Comparison of ENCODE assay signal across 12 cellular contexts in genomic region chr7:151426906-151427704, GRCh38. TPM values are rescaled to one million over a fixed set of nuclear protein-coding genes. Genes with fewer than 3 reads are reported as not detected.
DNase-seq lines count a peak whose midpoint lies in the region; ATAC-seq and TF ChIP-seq lines count a peak whose summit lies in the region.
"Had no signal": no experiment of that assay in that cellular context is flagged by ENCODE, and none has a peak within 500 bp of the region (broad histone marks: within the 10 kb centered on the region; RNA-seq: fewer than 3 reads in every experiment).

No MANE protein-coding gene starts in this region.

- H3K9me3 Mint-ChIP-seq in activated T-cell treated with anti-CD3 and anti-CD28 coated beads, Interleukin-2, amount 50 U/mL, for 24 hours: no peaks in the 10 kb centered on the region
- peaks cover 0 to under 1% of the 10 kb centered on the region in 2 donors for H3K9me3 Mint-ChIP-seq in activated T-cell treated with anti-CD3 and anti-CD28 coated beads, Interleukin-2, amount 50 U/mL, for 72 hours
- H3K9me3 Mint-ChIP-seq in nephron progenitor cell: peaks cover 25% of the 10 kb centered on the region
- no peaks in the 10 kb centered on the region for H3K9me3 Mint-ChIP-seq in CD4-positive, alpha-beta T cell

- TF ChIP-seq CTCF in mammary epithelial cell (conservative IDR thresholded peaks at IDR 0.05 in 1 of 2, IDR thresholded peaks at IDR 0.05 in 1 of 2; ENCODE audit: extremely low read depth in 1 of 2, insufficient read depth in 1 of 2, low read depth in 1 of 2, low read length in 2 of 2) (no peak), nephron progenitor cell (IDR thresholded peaks at IDR 0.05) (no peak), upper lobe of right lung (IDR thresholded peaks at IDR 0.05) (no peak)
- no peak for TF ChIP-seq CTCF in CD4-positive, alpha-beta T cell (IDR thresholded peaks at IDR 0.05)

- ATAC-seq in activated T-cell treated with anti-CD3 and anti-CD28 coated beads, Interleukin-2, amount 50 U/mL, for 72 hours (replicated peaks in 1 of 2): no peak
- no peak for ATAC-seq in upper lobe of right lung
- no peak for ATAC-seq in CD4-positive, alpha-beta T cell (ENCODE audit: poor library complexity)
- no peak for ATAC-seq in HG03432 (IDR thresholded peaks at IDR 0.05; ENCODE audit: unreplicated experiment)
- ATAC-seq: stimulated activated naive CD8-positive, alpha-beta T cell treated with anti-CD3 and anti-CD28 coated beads, Interleukin-15, amount 100 ng/mL, for 72 hours had no signal

- H3K36me3 Mint-ChIP-seq in activated T-cell treated with anti-CD3 and anti-CD28 coated beads, Interleukin-2, amount 50 U/mL, for 24 hours (ENCODE audit: low read depth): no peaks in the 10 kb centered on the region
- peaks cover 0 to 1% of the 10 kb centered on the region in 2 donors for H3K36me3 Mint-ChIP-seq in activated T-cell treated with anti-CD3 and anti-CD28 coated beads, Interleukin-2, amount 50 U/mL, for 72 hours (ENCODE audit: insufficient read depth in 2 of 2)
- peaks cover 12% of the 10 kb centered on the region for H3K36me3 Mint-ChIP-seq in nephron progenitor cell (ENCODE audit: low read depth)
- no peaks in the 10 kb centered on the region for H3K36me3 Mint-ChIP-seq in CD4-positive, alpha-beta T cell (ENCODE audit: low read depth)

- POLR2A ChIA-PET in CD4-positive, alpha-beta T cell (lab: Charles Lee): no interaction called here

- in situ Hi-C loops in mammary epithelial cell (cut with MboI; ENCODE audit: low sequenced_read_pairs in 2 of 2): no loop called here

- no peak overlapping the region for H3K4me3 Mint-ChIP-seq in activated T-cell treated with anti-CD3 and anti-CD28 coated beads, Interleukin-2, amount 50 U/mL, for 24 hours
- H3K4me3 Mint-ChIP-seq in activated T-cell treated with anti-CD3 and anti-CD28 coated beads, Interleukin-2, amount 50 U/mL, for 72 hours: no peak overlapping the region
- no peak overlapping the region for H3K4me3 Mint-ChIP-seq in nephron progenitor cell
- no peak overlapping the region for H3K4me3 Mint-ChIP-seq in CD4-positive, alpha-beta T cell
- H3K4me3 Mint-ChIP-seq: stimulated activated naive CD8-positive, alpha-beta T cell treated with anti-CD3 and anti-CD28 coated beads, Interleukin-15, amount 100 ng/mL, for 72 hours had no signal

- BruUV-seq in mammary epithelial cell (replicated peaks; lab: Mats Ljungman, UMichigan): no TSS peak

- peak; percentile 23 for DNase-seq in activated T-cell treated with anti-CD3 and anti-CD28 coated beads, Interleukin-2, amount 50 U/mL, for 24 hours
- DNase-seq in activated T-cell treated with anti-CD3 and anti-CD28 coated beads, Interleukin-2, amount 50 U/mL, for 72 hours: no peak
- DNase-seq in mammary epithelial cell (no peak), nephron progenitor cell (no peak), upper lobe of right lung (no peak), NCI-H1930 (lab: John Stamatoyannopoulos, UW) (no peak)
- DNase-seq in CD4-positive, alpha-beta T cell: no peak
- DNase-seq: activated naive CD4-positive, alpha-beta T cell treated with anti-CD3 and anti-CD28 coated beads, Interleukin-2, amount 50 U/mL, for 16 hours; NCI-H1105; stimulated activated naive CD8-positive, alpha-beta T cell treated with anti-CD3 and anti-CD28 coated beads, Interleukin-15, amount 100 ng/mL, for 72 hours had no signal

- peak overlapping the region; percentile 48 for H2AFZ ChIP-seq in mammary epithelial cell (ENCODE audit: low read depth, low read length)

- H3K9ac ChIP-seq in mammary epithelial cell (ENCODE audit: insufficient read depth, low read length): no peak overlapping the region

- dilution Hi-C loops in mammary epithelial cell (cut with HindIII; ENCODE audit: low sequenced_read_pairs): no loop called here

- H3K27me3 Mint-ChIP-seq in activated T-cell treated with anti-CD3 and anti-CD28 coated beads, Interleukin-2, amount 50 U/mL, for 24 hours: no peaks in the 10 kb centered on the region
- no peaks in the 10 kb centered on the region for H3K27me3 Mint-ChIP-seq in activated T-cell treated with anti-CD3 and anti-CD28 coated beads, Interleukin-2, amount 50 U/mL, for 72 hours (ENCODE audit: low read depth)
- H3K27me3 Mint-ChIP-seq in nephron progenitor cell (ENCODE audit: low read depth, poor library complexity): peaks cover 17% of the 10 kb centered on the region
- H3K27me3 Mint-ChIP-seq in CD4-positive, alpha-beta T cell: no peaks in the 10 kb centered on the region

- H3K27ac Mint-ChIP-seq in activated T-cell treated with anti-CD3 and anti-CD28 coated beads, Interleukin-2, amount 50 U/mL, for 24 hours: no peak overlapping the region
- no peak overlapping the region for H3K27ac Mint-ChIP-seq in activated T-cell treated with anti-CD3 and anti-CD28 coated beads, Interleukin-2, amount 50 U/mL, for 72 hours
- peak overlapping the region; percentile 100 for H3K27ac Mint-ChIP-seq in nephron progenitor cell
- H3K27ac Mint-ChIP-seq in CD4-positive, alpha-beta T cell: no peak overlapping the region

- no peaks in the 10 kb centered on the region for H4K20me1 ChIP-seq in mammary epithelial cell (ENCODE audit: insufficient read depth, low read length)

- no peaks in the 10 kb centered on the region for H3K27me3 ChIP-seq in mammary epithelial cell (ENCODE audit: insufficient read depth, low read length)
- no peaks in the 10 kb centered on the region for H3K27me3 ChIP-seq in upper lobe of right lung
- H3K27me3 ChIP-seq in CD4-positive, alpha-beta T cell (ENCODE audit: control insufficient read depth, insufficient read depth, low read length): no peaks in the 10 kb centered on the region

- H3K36me3 ChIP-seq in mammary epithelial cell (ENCODE audit: insufficient read depth, low read length) (no peaks in the 10 kb centered on the region), upper lobe of right lung (no peaks in the 10 kb centered on the region)

- H3K4me1 ChIP-seq in mammary epithelial cell (ENCODE audit: insufficient read depth, low read length): peaks cover 14% of the 10 kb centered on the region
- peaks cover 38% of the 10 kb centered on the region for H3K4me1 ChIP-seq in upper lobe of right lung

- H3K4me1 Mint-ChIP-seq in activated T-cell treated with anti-CD3 and anti-CD28 coated beads, Interleukin-2, amount 50 U/mL, for 24 hours (ENCODE audit: low read depth): peaks cover 38% of the 10 kb centered on the region
- H3K4me1 Mint-ChIP-seq in activated T-cell treated with anti-CD3 and anti-CD28 coated beads, Interleukin-2, amount 50 U/mL, for 72 hours (ENCODE audit: low read depth): peaks cover 36% of the 10 kb centered on the region
- peaks cover 50% of the 10 kb centered on the region for H3K4me1 Mint-ChIP-seq in nephron progenitor cell
- peaks cover 40% of the 10 kb centered on the region for H3K4me1 Mint-ChIP-seq in CD4-positive, alpha-beta T cell (ENCODE audit: low read depth)

- H3K79me2 ChIP-seq in mammary epithelial cell (ENCODE audit: insufficient read depth, low read length): no peaks in the 10 kb centered on the region

- CTCF ChIA-PET in mammary epithelial cell (lab: Charles Lee; ENCODE audit: low non-redundant PET): no interaction called here
- CTCF ChIA-PET in CD4-positive, alpha-beta T cell (lab: Charles Lee): no interaction called here

- intact Hi-C loops in mammary epithelial cell (cut with micrococcal nuclease) (no loop called here), upper lobe of right lung (cut with DNase I) (no loop called here)
- intact Hi-C loops in CD4-positive, alpha-beta T cell (cut with DNase I, micrococcal nuclease): no loop called here

- H3K9me3 ChIP-seq in mammary epithelial cell (replicated peaks; ENCODE audit: insufficient read depth, low read length) (peaks cover 1% of the 10 kb centered on the region), upper lobe of right lung (no peaks in the 10 kb centered on the region)
- no peaks in the 10 kb centered on the region for H3K9me3 ChIP-seq in CD4-positive, alpha-beta T cell (ENCODE audit: control insufficient read depth, low read length)

- H3K27ac ChIP-seq in mammary epithelial cell (ENCODE audit: insufficient read depth, low read depth, low read length) (no peak overlapping the region), upper lobe of right lung (peak overlapping the region; percentile 51)
- no peak overlapping the region for H3K27ac ChIP-seq in CD4-positive, alpha-beta T cell (ENCODE audit: low read depth, low read length)

- 66% methylated on average over 17 of the region's 23 CpGs for WGBS in mammary epithelial cell (ENCODE audit: low coverage, missing lambda C conversion rate)

- H3K4me3 ChIP-seq in mammary epithelial cell (replicated peaks in 1 of 3; ENCODE audit: insufficient read depth in 1 of 3, low read depth in 2 of 3, low read length in 3 of 3) (no peak overlapping the region), upper lobe of right lung (no peak overlapping the region)

- H3K4me2 ChIP-seq in mammary epithelial cell (ENCODE audit: insufficient read depth, low read depth, low read length): peak overlapping the region; percentile 53

RNA-seq across cellular contexts. Expression of gene CRYGN, which starts 12.8 kb away (rescaled TPM):
- under 1 TPM; 0.35 to 0.53 TPM for total RNA-seq in activated T-cell treated with anti-CD3 and anti-CD28 coated beads, Interleukin-2, amount 50 U/mL, for 72 hours
- total RNA-seq in mammary epithelial cell (not detected), upper lobe of right lung (not detected)
- polyA plus RNA-seq in mammary epithelial cell: not detected
- not detected for polyA minus RNA-seq in mammary epithelial cell
- under 1 TPM in 1 of 2 experiments, not detected in 1; 0.14 TPM for total RNA-seq in CD4-positive, alpha-beta T cell
- total RNA-seq: mononuclear cell had no signal

RNA-seq across cellular contexts. Expression of gene WDR86, which starts 17.3 kb away (rescaled TPM):
- total RNA-seq in activated T-cell treated with anti-CD3 and anti-CD28 coated beads, Interleukin-2, amount 50 U/mL, for 72 hours: 1 to 10 TPM in 1 of 2 donors, under 1 TPM in 1; 0.53 to 1.0 TPM
- total RNA-seq in mammary epithelial cell: 10 to 100 TPM in 1 of 2 donors, not detected in 1; 19.5 TPM
- polyA plus RNA-seq in mammary epithelial cell: not detected
- polyA minus RNA-seq in mammary epithelial cell: not detected
- total RNA-seq in upper lobe of right lung: 1.3 TPM
- total RNA-seq in CD4-positive, alpha-beta T cell: 1 to 10 TPM; 5.6 to 6.2 TPM
